ENCODE assay signal across 12 cellular contexts in the genomic region with DNA sequence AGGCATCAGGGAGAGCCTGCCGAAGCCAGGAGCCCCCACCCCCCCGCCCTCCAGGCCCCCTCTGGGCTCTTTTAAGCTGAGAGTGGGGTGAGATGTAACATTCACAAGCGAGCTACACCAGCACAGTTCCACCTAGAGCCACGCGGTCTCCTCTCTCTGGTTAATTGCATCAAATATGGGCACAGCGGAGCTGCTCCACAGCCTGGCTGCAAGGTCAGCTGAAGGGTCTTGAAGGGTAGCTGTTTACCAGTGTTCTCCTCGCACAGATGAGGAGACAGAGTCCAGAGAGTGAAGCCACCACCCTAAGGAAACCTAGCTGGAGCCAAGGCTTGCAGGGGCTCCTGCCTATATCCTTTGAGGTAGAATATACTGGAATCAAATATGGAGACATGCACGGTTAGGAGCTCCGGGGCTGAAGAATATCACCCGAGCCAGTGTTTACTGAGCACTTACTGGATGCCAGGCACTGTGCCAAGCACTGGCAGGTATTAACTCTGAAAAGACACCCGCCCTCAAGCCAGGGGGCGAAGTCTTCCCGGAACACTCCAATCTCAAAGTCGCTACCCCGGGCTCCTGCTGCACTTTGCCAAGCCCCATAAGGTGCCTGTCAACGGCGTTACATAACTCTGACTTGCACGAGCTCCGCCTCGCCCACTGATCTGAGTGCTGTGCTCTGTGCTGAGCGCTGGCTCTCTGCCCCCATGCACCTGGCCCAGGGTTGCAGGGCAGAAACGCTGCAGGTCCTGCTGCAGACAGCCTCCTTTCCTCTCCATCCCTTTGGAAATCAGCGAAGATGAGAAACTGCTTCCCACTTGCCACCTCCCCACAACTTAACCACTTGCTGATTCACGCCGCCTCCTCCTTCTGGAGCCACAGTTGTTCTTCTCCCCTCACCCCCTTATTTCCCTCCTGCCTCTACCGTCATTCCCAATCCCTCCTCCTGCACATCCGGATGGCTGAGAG. TPM values are rescaled to one million over a fixed set of nuclear protein-coding genes. Genes with fewer than 3 reads are reported as not detected.
DNase-seq lines count a peak whose midpoint lies in the region; ATAC-seq, FAIRE-seq and TF ChIP-seq lines count a peak whose summit lies in the region.
"Had no signal": no experiment of that assay in that cellular context is flagged by ENCODE, and none has a peak within 500 bp of the region (broad histone marks: within the 10 kb centered on the region; RNA-seq: fewer than 3 reads in every experiment).

No MANE protein-coding gene starts in this region.

- H3F3A ChIP-seq in MM.1S (ENCODE audit: insufficient read depth, low read length) = peaks cover 72% of the 10 kb centered on the region

- peaks cover 22% of the 10 kb centered on the region for H3K27me3 ChIP-seq in BE2C
- H3K27me3 ChIP-seq in MM.1S (replicated peaks; ENCODE audit: insufficient read depth, low read length) = no peaks in the 10 kb centered on the region
- H3K27me3 ChIP-seq in astrocyte (ENCODE audit: insufficient read depth, low read length) = peaks cover 14% of the 10 kb centered on the region

- no peak for FAIRE-seq in astrocyte (lab: Jason Lieb, UNC)

- H3K4me2 ChIP-seq in MM.1S (ENCODE audit: low read depth, low read length) = peak overlapping the region; percentile 96
- peak overlapping the region; percentile 5 for H3K4me2 ChIP-seq in astrocyte (ENCODE audit: low read length)

- H3K36me3 Mint-ChIP-seq in astrocyte (ENCODE audit: low read depth, unreplicated experiment) = peaks cover 9% of the 10 kb centered on the region

- H3K9ac ChIP-seq in MM.1S (ENCODE audit: low read length) (0 out of 2 replicates have a peak overlapping the region, but pooled peaks have one; percentile 4), astrocyte (ENCODE audit: low read length) (no peak overlapping the region)

- no peak for ATAC-seq in GM21576 (IDR thresholded peaks at IDR 0.05; ENCODE audit: unreplicated experiment)
- ATAC-seq in GM19324 (IDR thresholded peaks at IDR 0.05; ENCODE audit: low FRiP score, unreplicated experiment) = no peak
- ATAC-seq in GM19023 (IDR thresholded peaks at IDR 0.05; ENCODE audit: unreplicated experiment) = no peak
- ATAC-seq: stimulated activated memory B cell treated with anti-CD40 and anti-IgM and Interleukin-4, amounts not matched to agents 10 μg/mL and 1 μg/mL and 100 μg/mL, for 72 hours had no signal

- H3K4me1 ChIP-seq in BE2C (peaks cover 35% of the 10 kb centered on the region), MM.1S (ENCODE audit: low read length) (peaks cover 76% of the 10 kb centered on the region), astrocyte (ENCODE audit: insufficient read depth, low read length) (peaks cover 14% of the 10 kb centered on the region)

- peak overlapping the region; percentile 39 for H3K27ac ChIP-seq in MM.1S (ENCODE audit: low read length)
- no peak overlapping the region for H3K27ac ChIP-seq in astrocyte (ENCODE audit: low read depth, low read length)

- H3K4me1 Mint-ChIP-seq in astrocyte (ENCODE audit: low read depth, unreplicated experiment) = peaks cover 12% of the 10 kb centered on the region

- no peak overlapping the region for H3K4me3 Mint-ChIP-seq in astrocyte (ENCODE audit: unreplicated experiment)
- H3K4me3 Mint-ChIP-seq: stimulated activated memory B cell treated with anti-CD40 and anti-IgM and Interleukin-4, amounts not matched to agents 10 μg/mL and 1 μg/mL and 100 μg/mL, for 72 hours had no signal

- no peaks in the 10 kb centered on the region for H3K9me2 ChIP-seq in MM.1S (replicated peaks; ENCODE audit: insufficient read depth, low read length)

- H3K36me3 ChIP-seq in BE2C = no peaks in the 10 kb centered on the region; the same call in 1 of the 2 replicates
- no peaks in the 10 kb centered on the region; the same call in 1 of the 2 replicates for H3K36me3 ChIP-seq in MM.1S (replicated peaks; ENCODE audit: insufficient read depth, low read length)
- no peaks in the 10 kb centered on the region for H3K36me3 ChIP-seq in astrocyte (ENCODE audit: insufficient read depth, low read length)

- H2AFZ ChIP-seq in MM.1S (ENCODE audit: low read length) = no peak overlapping the region
- H2AFZ ChIP-seq in astrocyte (ENCODE audit: low read depth, low read length) = no peak overlapping the region

- peaks cover 99% of the 10 kb centered on the region for H3K79me2 ChIP-seq in MM.1S (ENCODE audit: low read length)
- H3K79me2 ChIP-seq in astrocyte (ENCODE audit: insufficient read depth, low read length) = peaks cover 35% of the 10 kb centered on the region

- no peaks in the 10 kb centered on the region for H4K20me1 ChIP-seq in MM.1S (ENCODE audit: insufficient read depth, low read length)
- peaks cover 80% of the 10 kb centered on the region for H4K20me1 ChIP-seq in astrocyte (ENCODE audit: insufficient read depth, low read length)

- TF ChIP-seq CTCF in BE2C (IDR thresholded peaks at IDR 0.05; ENCODE audit: low read depth, low read length) = no peak
- no peak for TF ChIP-seq CTCF in MM.1S (IDR thresholded peaks at IDR 0.05; ENCODE audit: low read length)
- no peak for TF ChIP-seq CTCF in astrocyte (IDR thresholded peaks at IDR 0.05; ENCODE audit: insufficient read depth, low read depth, low read length)

- H3K4me3 ChIP-seq in BE2C (ENCODE audit: low read depth, low read length) = peak overlapping the region; percentile 24
- H3K4me3 ChIP-seq in MM.1S (ENCODE audit: low read length) = peak overlapping the region; percentile 95
- H3K4me3 ChIP-seq in astrocyte (ENCODE audit: insufficient read depth, low read depth, low read length) = no peak overlapping the region

- no peaks in the 10 kb centered on the region for H3K9me3 ChIP-seq in BE2C
- H3K9me3 ChIP-seq in MM.1S (replicated peaks; ENCODE audit: insufficient read depth, low read length) = no peaks in the 10 kb centered on the region
- H3K9me3 ChIP-seq in astrocyte (ENCODE audit: insufficient read depth, low read depth, low read length) = no peaks in the 10 kb centered on the region

- peaks cover 2% of the 10 kb centered on the region for H3K9me3 Mint-ChIP-seq in astrocyte (ENCODE audit: unreplicated experiment)
- H3K9me3 Mint-ChIP-seq: stimulated activated memory B cell treated with anti-CD40 and anti-IgM and Interleukin-4, amounts not matched to agents 10 μg/mL and 1 μg/mL and 100 μg/mL, for 72 hours had no signal

- H3K27me3 Mint-ChIP-seq in astrocyte (ENCODE audit: low read depth, unreplicated experiment) = peaks cover 32% of the 10 kb centered on the region
- H3K27me3 Mint-ChIP-seq: stimulated activated memory B cell treated with anti-CD40 and anti-IgM and Interleukin-4, amounts not matched to agents 10 μg/mL and 1 μg/mL and 100 μg/mL, for 72 hours had no signal

- DNase-seq in BE2C (peak; percentile 70), MM.1S (peak; percentile 26), astrocyte (ENCODE audit: low read depth) (peak; percentile 68), mucosa of gallbladder (ENCODE audit: low spot score) (peak; percentile 48), ecto neural progenitor cell (ENCODE audit: low spot score) (no peak)
- DNase-seq: NCI-H82; stimulated activated CD4-positive, alpha-beta T cell treated with anti-CD3 and anti-CD28 coated beads, Interleukin-12 subunit alpha, Interleukin-12 subunit beta, amount 100 ng/mL, for 4 hours; T1000 had no signal

- no peak overlapping the region for H3K27ac Mint-ChIP-seq in astrocyte (ENCODE audit: unreplicated experiment)

RNA-seq across cellular contexts. Expression of a gene that starts 5.4 kb away (rescaled TPM):
- 32.1 TPM for polyA plus RNA-seq in BE2C (2012; ENCODE audit: insufficient read depth, insufficient read length, low read depth)
- total RNA-seq in astrocyte = 20.6 and 21.2 TPM in 2 replicates
- total RNA-seq in mucosa of gallbladder = 23.5 TPM
